Comparison of ENCODE assay signal across 1 cellular context in genomic region chr3:54897028-54897711, GRCh38.
TF ChIP-seq lines count a peak whose summit lies in the region.

No MANE protein-coding gene starts in this region.

TF ChIP-seq in SK-N-SH, 30 proteins besides CTCF, POLR2A, EP300 and RAD21 (continued from another document):
- TF ChIP-seq USF1 (IDR thresholded peaks at IDR 0.05; ENCODE audit: borderline replicate concordance, low read depth) = no peak
- peak; percentile 81 for TF ChIP-seq PBX3 (IDR thresholded peaks at IDR 0.05)
- peak; percentile 31; the same call in 1 of the 2 replicates for TF ChIP-seq RXRA (IDR thresholded peaks at IDR 0.05; ENCODE audit: borderline replicate concordance, low read depth)
- TF ChIP-seq TEAD4 (IDR thresholded peaks at IDR 0.05; ENCODE audit: borderline replicate concordance, insufficient read depth) = 0 out of 2 replicates have a peak, but pooled peaks have one; percentile 48
- TF ChIP-seq SIN3A (IDR thresholded peaks at IDR 0.05; ENCODE audit: borderline replicate concordance, low read depth, low read length) = peak; percentile 88
- TF ChIP-seq MXI1 (IDR thresholded peaks at IDR 0.05; ENCODE audit: low read depth, low read length) = peak; percentile 58; the same call in 1 of the 2 replicates
- no peak for TF ChIP-seq SMC3 (IDR thresholded peaks at IDR 0.05; ENCODE audit: low read depth, low read length)
- peak; percentile 67 for TF ChIP-seq MEF2A (IDR thresholded peaks at IDR 0.05; ENCODE audit: borderline replicate concordance, low read depth)
- no peak for TF ChIP-seq ELF1 (IDR thresholded peaks at IDR 0.05)
- TF ChIP-seq YY1 (IDR thresholded peaks at IDR 0.05; ENCODE audit: low read depth) = no peak
- no peak for TF ChIP-seq FOXJ3 (CRISPR knock-in tag; IDR thresholded peaks at IDR 0.05)
- peak; percentile 81 for TF ChIP-seq NFIC (IDR thresholded peaks at IDR 0.05; ENCODE audit: borderline replicate concordance)
- peak; percentile 58; the same call in 1 of the 2 replicates for TF ChIP-seq JUND (IDR thresholded peaks at IDR 0.05)
- TF ChIP-seq TAF1 (IDR thresholded peaks at IDR 0.05; ENCODE audit: borderline replicate concordance, low read depth, low read length) = no peak
- TF ChIP-seq FOSL2 (IDR thresholded peaks at IDR 0.05; ENCODE audit: borderline replicate concordance, low read depth) = peak; percentile 82
- no peak for TF ChIP-seq IRF3 (IDR thresholded peaks at IDR 0.05; ENCODE audit: low read depth, low read length)
- peak; percentile 43; the same call in 1 of the 2 replicates for TF ChIP-seq FOXM1 (IDR thresholded peaks at IDR 0.05; ENCODE audit: low read depth)
